Comparison of ENCODE assay signal across 1 cellular context in genomic region chr1:17640411-17640810, GRCh38.
TF ChIP-seq lines count a peak whose summit lies in the region.

No MANE protein-coding gene starts in this region.

TF ChIP-seq in HepG2, 621 proteins besides CTCF, POLR2A, EP300 and RAD21 (continued from another document):
- TF ChIP-seq ZHX1 (CRISPR knock-in tag; IDR thresholded peaks at IDR 0.05; ENCODE audit: low read depth) = no peak
